9 cellular contexts compared by ENCODE assay signal in the genomic region with DNA sequence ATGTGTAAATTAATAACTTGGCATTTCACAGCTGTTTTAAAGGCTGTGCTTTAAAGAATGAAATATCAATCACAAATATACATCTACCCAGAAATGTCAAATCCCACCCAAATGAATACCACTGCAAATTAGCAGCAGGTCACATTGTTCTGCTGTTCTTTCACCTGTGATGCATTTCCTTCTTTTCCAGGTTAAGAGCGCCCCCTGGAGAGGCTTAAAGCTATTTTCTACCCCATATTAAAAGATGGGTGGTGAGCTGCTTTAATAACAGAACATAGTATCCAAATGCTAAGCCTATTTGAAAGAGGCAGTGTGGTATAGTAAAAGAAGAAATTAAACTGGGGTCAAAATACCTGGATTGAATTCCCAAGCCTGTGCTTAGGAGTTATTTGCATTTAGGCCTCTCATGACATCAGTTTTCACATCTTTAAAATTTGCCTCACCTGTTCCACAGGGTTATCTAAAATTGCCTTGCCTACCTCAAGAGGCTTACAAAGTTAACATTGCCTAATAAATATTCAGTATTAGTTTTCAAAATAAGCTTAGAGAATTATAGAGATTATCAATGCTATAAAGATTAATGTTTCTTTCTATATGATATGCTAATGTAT.
DNase-seq lines count a peak whose midpoint lies in the region; ATAC-seq and TF ChIP-seq lines count a peak whose summit lies in the region.
"Had no signal": no experiment of that assay in that cellular context is flagged by ENCODE, and none has a peak within 500 bp of the region (broad histone marks: within the 10 kb centered on the region; RNA-seq: fewer than 3 reads in every experiment).

No MANE protein-coding gene starts in this region.

- TF ChIP-seq CTCF in HFF-Myc (IDR thresholded peaks at IDR 0.05; ENCODE audit: low read depth, low read length, missing control alignments): peak; percentile 28

- H3K4me3 Mint-ChIP-seq in stimulated activated memory B cell treated with anti-CD40 and anti-IgM and Interleukin-4, amounts not matched to agents 10 μg/mL and 1 μg/mL and 100 μg/mL, for 72 hours: no peak overlapping the region
- H3K4me3 Mint-ChIP-seq: naive thymus-derived CD8-positive, alpha-beta T cell had no signal

- ATAC-seq in HG03469 (IDR thresholded peaks at IDR 0.05; ENCODE audit: unreplicated experiment): no peak
- ATAC-seq in stimulated activated memory B cell treated with anti-CD40 and anti-IgM and Interleukin-4, amounts not matched to agents 10 μg/mL and 1 μg/mL and 100 μg/mL, for 72 hours: no peak
- ATAC-seq: naive thymus-derived CD8-positive, alpha-beta T cell had no signal

- in situ Hi-C loops in T47D (cut with HindIII; ENCODE audit: low pct_unique_long_range_greater_than_20kb, low sequenced_read_pairs): no loop called here

- H3K27me3 Mint-ChIP-seq in stimulated activated memory B cell treated with anti-CD40 and anti-IgM and Interleukin-4, amounts not matched to agents 10 μg/mL and 1 μg/mL and 100 μg/mL, for 72 hours: no peaks in the 10 kb centered on the region
- H3K27me3 Mint-ChIP-seq: naive thymus-derived CD8-positive, alpha-beta T cell had no signal

- H3K36me3 Mint-ChIP-seq in stimulated activated memory B cell treated with anti-CD40 and anti-IgM and Interleukin-4, amounts not matched to agents 10 μg/mL and 1 μg/mL and 100 μg/mL, for 72 hours: no peaks in the 10 kb centered on the region
- H3K36me3 Mint-ChIP-seq: naive thymus-derived CD8-positive, alpha-beta T cell had no signal

- no peaks in the 10 kb centered on the region for H3K4me1 Mint-ChIP-seq in stimulated activated memory B cell treated with anti-CD40 and anti-IgM and Interleukin-4, amounts not matched to agents 10 μg/mL and 1 μg/mL and 100 μg/mL, for 72 hours
- H3K4me1 Mint-ChIP-seq: naive thymus-derived CD8-positive, alpha-beta T cell had no signal

- DNase-seq in ELR (ENCODE audit: low read depth) (peak; percentile 71), HFF-Myc (ENCODE audit: extremely low read depth, low read depth) (no peak), NCI-H748 (lab: John Stamatoyannopoulos, UW; ENCODE audit: unreplicated experiment) (peak; percentile 78), T47D (ENCODE audit: low read depth in 1 of 2, low spot score in 1 of 2) (peak; percentile 16 to 71), myocyte (ENCODE audit: low read depth) (peak; percentile 80), T1000 (lab: John Stamatoyannopoulos, UW) (no peak)

- H3K9me3 Mint-ChIP-seq in stimulated activated memory B cell treated with anti-CD40 and anti-IgM and Interleukin-4, amounts not matched to agents 10 μg/mL and 1 μg/mL and 100 μg/mL, for 72 hours: no peaks in the 10 kb centered on the region

- no peak overlapping the region for H3K27ac Mint-ChIP-seq in stimulated activated memory B cell treated with anti-CD40 and anti-IgM and Interleukin-4, amounts not matched to agents 10 μg/mL and 1 μg/mL and 100 μg/mL, for 72 hours
- H3K27ac Mint-ChIP-seq: naive thymus-derived CD8-positive, alpha-beta T cell had no signal

- no peak overlapping the region for H3K4me3 ChIP-seq in HFF-Myc (replicated peaks; ENCODE audit: low read depth, low read length)

Comparison
In these comparisons a context has a peak if more than half of its experiments do, and no peak if none do; other contexts are left out.
1. DNase-seq: peak in ELR (single experiment), NCI-H748 (single experiment), T47D (2 of 2) and myocyte (single experiment); none in HFF-Myc (single experiment) and T1000 (single experiment).